Comparison of ENCODE assay signal across 8 cellular contexts in genomic region chr22:20243545-20244249, GRCh38. TPM values are rescaled to one million over a fixed set of nuclear protein-coding genes. Genes with fewer than 3 reads are reported as not detected.
DNase-seq lines count a peak whose midpoint lies in the region; ATAC-seq, FAIRE-seq and TF ChIP-seq lines count a peak whose summit lies in the region.

No MANE protein-coding gene starts in this region.

- H3K14ac ChIP-seq in trophoblast cell (ENCODE audit: low read length): no peak overlapping the region

- no peak overlapping the region for H3K9ac ChIP-seq in trophoblast cell (ENCODE audit: low read length)

- no peak overlapping the region for H4K12ac ChIP-seq in trophoblast cell (ENCODE audit: low read depth, low read length)

- no CpG with 5 or more reads among the region's 16 CpGs for WGBS in trophoblast cell (ENCODE audit: extremely low coverage, insufficient coverage, insufficient read length)

- H3K36me3 ChIP-seq in A673 (ENCODE audit: insufficient read depth, low read length, poor library complexity, severe bottlenecking): no peaks in the 10 kb centered on the region
- H3K36me3 ChIP-seq in thoracic aorta: no peaks in the 10 kb centered on the region
- peaks cover 3 to 6% of the 10 kb centered on the region in 2 experiments for H3K36me3 ChIP-seq in trophoblast cell (ENCODE audit: control insufficient read depth in 1 of 2, insufficient read depth in 2 of 2, low read length in 2 of 2)

- no peak overlapping the region for H3K18ac ChIP-seq in trophoblast cell (ENCODE audit: low read length)

- no peaks in the 10 kb centered on the region for H3K9me3 ChIP-seq in A673 (ENCODE audit: low read depth, low read length, poor library complexity, severe bottlenecking)
- no peaks in the 10 kb centered on the region for H3K9me3 ChIP-seq in thoracic aorta
- no peaks in the 10 kb centered on the region for H3K9me3 ChIP-seq in trophoblast cell (ENCODE audit: insufficient read depth, low read depth, low read length)

- no TSS peak for BruUV-seq in A673 (replicated peaks; lab: Mats Ljungman, UMichigan)

- no peak for TF ChIP-seq CTCF in A673 (conservative IDR thresholded peaks at IDR 0.05; ENCODE audit: low read depth, low read length)
- no peak for TF ChIP-seq CTCF in thoracic aorta (IDR thresholded peaks at IDR 0.05)

- no peak overlapping the region for H2AFZ ChIP-seq in trophoblast cell (ENCODE audit: insufficient read depth, low read length, poor library complexity)

- peaks cover 49% of the 10 kb centered on the region for H3K4me1 ChIP-seq in A673 (ENCODE audit: insufficient read depth, low read length, poor library complexity, severe bottlenecking)
- peaks cover 0 to 28% of the 10 kb centered on the region in 2 donors for H3K4me1 ChIP-seq in thoracic aorta (ENCODE audit: control insufficient read depth in 1 of 2, low read depth in 2 of 2)
- H3K4me1 ChIP-seq in trophoblast cell (ENCODE audit: control insufficient read depth in 1 of 2, insufficient read depth in 2 of 2, low read length in 2 of 2): peaks cover 5% of the 10 kb centered on the region in 2 experiments

- no peak overlapping the region for H4K91ac ChIP-seq in trophoblast cell (ENCODE audit: low read depth, low read length)

- H3K4ac ChIP-seq in trophoblast cell (ENCODE audit: low read depth, low read length): no peak overlapping the region

- CTCF ChIA-PET in A673 (lab: Charles Lee): no interaction called here

- no peak overlapping the region for H2BK5ac ChIP-seq in trophoblast cell (ENCODE audit: low read depth, low read length, poor library complexity)

- no peaks in the 10 kb centered on the region for H3K79me2 ChIP-seq in trophoblast cell (ENCODE audit: control insufficient read depth, insufficient read depth, low read length, poor library complexity)

- no peak for FAIRE-seq in GM19239 (lab: Jason Lieb, UNC)

- no peaks in the 10 kb centered on the region for H3K27me3 ChIP-seq in A673 (replicated peaks; ENCODE audit: insufficient read depth, low read depth, low read length, poor library complexity)
- H3K27me3 ChIP-seq in thoracic aorta (replicated peaks; ENCODE audit: insufficient read depth): no peaks in the 10 kb centered on the region
- H3K27me3 ChIP-seq in trophoblast cell (ENCODE audit: insufficient read depth, low read length): no peaks in the 10 kb centered on the region

- H3K27ac ChIP-seq in A673 (ENCODE audit: low read depth, low read length, poor library complexity, severe bottlenecking): peak overlapping the region; percentile 62
- H3K27ac ChIP-seq in thoracic aorta: no peak overlapping the region
- no peak overlapping the region for H3K27ac ChIP-seq in trophoblast cell (ENCODE audit: low read depth, low read length)

- no peaks in the 10 kb centered on the region for H3K79me1 ChIP-seq in trophoblast cell (ENCODE audit: low read length)

- DNase-seq in A673 (ENCODE audit: low spot score): peak; percentile 94
- peak; percentile 67 for DNase-seq in GM19239 (ENCODE audit: insufficient read length, low spot score)
- DNase-seq in NCI-H345 treated with DMSO at 0.1 percent for 48 hours (lab: John Stamatoyannopoulos, UW; ENCODE audit: unreplicated experiment): peak; percentile 62
- DNase-seq in activated CD4-positive, alpha-beta T cell treated with anti-CD3 and anti-CD28 coated beads, Interleukin-2, amount 50 U/mL, for 1 hour: peak; percentile 43
- peak; percentile 37 for DNase-seq in effector CD4-positive, alpha-beta T cell
- DNase-seq in middle frontal gyrus (ENCODE audit: extremely low spot score, low spot score): peak; percentile 54
- DNase-seq in thoracic aorta (ENCODE audit: low spot score): no peak
- no peak for DNase-seq in trophoblast cell

- POLR2A ChIA-PET in A673 (lab: Charles Lee; ENCODE audit: low non-redundant PET): no interaction called here

- H3K4me3 ChIP-seq in A673 (ENCODE audit: low read depth, low read length, poor library complexity, severe bottlenecking): peak overlapping the region; percentile 29
- peak overlapping the region; percentile 24 for H3K4me3 ChIP-seq in thoracic aorta
- no peak overlapping the region for H3K4me3 ChIP-seq in trophoblast cell (ENCODE audit: low read depth, low read length)

- no peak overlapping the region for H2BK12ac ChIP-seq in trophoblast cell (ENCODE audit: low read length)

- no peak overlapping the region for H2AK5ac ChIP-seq in trophoblast cell (ENCODE audit: low read length)

- no peak overlapping the region for H4K8ac ChIP-seq in trophoblast cell (ENCODE audit: low read depth, low read length)

- H3K4me2 ChIP-seq in trophoblast cell (ENCODE audit: low read length): no peak overlapping the region

- intact Hi-C loops in A673 (cut with micrococcal nuclease; ENCODE audit: unreplicated experiment): no loop called here

- ATAC-seq in thoracic aorta (ENCODE audit: insufficient number of reproducible peaks, low FRiP score, low read depth): no peak

- H2BK120ac ChIP-seq in trophoblast cell (ENCODE audit: insufficient read depth, low read length, poor library complexity): no peak overlapping the region

- H3K23ac ChIP-seq in trophoblast cell (ENCODE audit: low read length): no peak overlapping the region

RNA-seq across cellular contexts. Expression of gene RTN4R, which starts 24.4 kb away (rescaled TPM):
- total RNA-seq in A673 (2021) (9.6 and 9.9 TPM in 2 replicates), thoracic aorta (1 to 10 TPM in 1 of 2 donors, not detected in 1; 7.4 TPM)
- polyA plus RNA-seq in trophoblast cell (2013): 10.4 and 11.7 TPM in 2 replicates

Comparison
In these comparisons a context has a peak if more than half of its experiments do, and no peak if none do; other contexts are left out.
1. DNase-seq: peak in A673 (single experiment), GM19239 (single experiment), NCI-H345 treated with DMSO at 0.1 percent for 48 hours (single experiment), activated CD4-positive, alpha-beta T cell treated with anti-CD3 and anti-CD28 coated beads, Interleukin-2, amount 50 U/mL, for 1 hour (single experiment), effector CD4-positive, alpha-beta T cell (single experiment) and middle frontal gyrus (single experiment); none in thoracic aorta (single experiment) and trophoblast cell (0 of 2).